ENCODE assay signal across 8 cellular contexts in the genomic region with DNA sequence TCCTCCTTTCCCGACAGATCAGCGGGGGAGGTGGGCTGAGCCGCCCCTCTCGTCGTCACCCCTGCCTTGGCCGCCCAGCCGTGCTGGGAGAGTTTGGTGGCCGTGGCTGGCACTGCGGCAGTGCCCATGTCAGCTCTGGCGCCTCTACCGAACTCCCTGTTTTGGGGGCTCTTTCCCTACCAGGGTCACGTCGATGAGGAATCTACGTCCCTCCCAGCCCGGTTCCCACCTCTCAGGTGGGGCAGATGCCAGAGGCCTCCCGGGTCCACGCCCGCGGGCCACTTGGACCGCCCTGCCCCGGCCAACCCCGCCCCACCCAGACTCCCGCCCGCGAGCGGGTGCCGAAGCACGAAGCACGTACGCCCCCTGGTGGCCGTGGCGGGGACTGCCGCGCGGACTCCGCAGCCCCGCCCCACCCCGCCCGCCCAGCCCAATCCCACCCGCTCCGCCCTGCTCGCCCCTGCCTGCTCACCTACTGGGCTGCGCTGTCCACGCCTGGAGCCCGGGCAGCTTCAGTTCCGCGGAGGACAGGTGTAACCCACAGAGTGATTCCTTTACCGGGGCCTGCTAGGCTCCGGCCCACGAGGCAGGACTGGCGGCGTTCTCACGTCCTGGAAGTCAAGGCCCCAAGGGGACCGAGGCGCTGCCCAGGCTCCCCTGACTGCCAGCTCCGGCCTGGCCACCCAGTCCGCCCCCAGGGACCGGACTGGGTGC.
DNase-seq lines count a peak whose midpoint lies in the region; TF ChIP-seq lines count a peak whose summit lies in the region.

No MANE protein-coding gene starts in this region.

- in situ Hi-C loops in HAP-1 (cut with MboI; ENCODE audit: low sequenced_read_pairs), result loop anchor here (5.0 to 10.0 kb wide), 3 partner anchors 158 to 461 kb away; no protein-coding TSS in a partner anchor

- H3K4me3 ChIP-seq in GM08714 (ENCODE audit: low read length), result peak overlapping the region; percentile 63; the same call in 1 of the 2 replicates
- H3K4me3 ChIP-seq in HAP-1, result peak overlapping the region; percentile 52
- H3K4me3 ChIP-seq in MM.1S (ENCODE audit: low read length), result peak overlapping the region; percentile 87
- H3K4me3 ChIP-seq in adrenal gland, result peak overlapping the region; percentile 17 to 69 (median 54)
- H3K4me3 ChIP-seq in left ventricle myocardium inferior, result peak overlapping the region; percentile 86
- H3K4me3 ChIP-seq in urinary bladder (ENCODE audit: low read depth, low read length), result peak overlapping the region; percentile 39

- no peaks in the 10 kb centered on the region for H3K79me2 ChIP-seq in MM.1S (ENCODE audit: low read length)

- DNase-seq in HAP-1 (ENCODE audit: low spot score in 2 of 2), result peak; percentile 73 to 95
- DNase-seq in MM.1S, result peak; percentile 90
- DNase-seq in SW480 (ENCODE audit: low spot score), result peak; percentile 82
- peak; percentile 85 to 92 (median 90) for DNase-seq in adrenal gland
- peak; percentile 89 for DNase-seq in left ventricle myocardium inferior
- peak; percentile 94 for DNase-seq in progenitor cell of endocrine pancreas (ENCODE audit: low spot score, unreplicated experiment)

- H3K36me3 Mint-ChIP-seq in progenitor cell of endocrine pancreas (ENCODE audit: insufficient read depth), result no peaks in the 10 kb centered on the region

- peaks cover 10% of the 10 kb centered on the region for H3K4me1 Mint-ChIP-seq in progenitor cell of endocrine pancreas (ENCODE audit: low read depth)

- peak overlapping the region; percentile 80 for H3K4me3 Mint-ChIP-seq in progenitor cell of endocrine pancreas (ENCODE audit: low read depth)

- TF ChIP-seq CTCF in MM.1S (IDR thresholded peaks at IDR 0.05; ENCODE audit: low read length), result peak; percentile 48
- peak; percentile 53 to 99 (median 63) for TF ChIP-seq CTCF in adrenal gland (IDR thresholded peaks at IDR 0.05)
- peak; percentile 97 for TF ChIP-seq CTCF in left ventricle myocardium inferior (IDR thresholded peaks at IDR 0.05; ENCODE audit: borderline replicate concordance)
- TF ChIP-seq CTCF in progenitor cell of endocrine pancreas (IDR thresholded peaks at IDR 0.05; ENCODE audit: unreplicated experiment), result peak; percentile 97

- H3K27ac Mint-ChIP-seq in progenitor cell of endocrine pancreas, result peak overlapping the region; percentile 95

- H3K9ac ChIP-seq in MM.1S (ENCODE audit: low read length), result peak overlapping the region; percentile 49; the same call in 1 of the 2 replicates

- no peaks in the 10 kb centered on the region for H3K27me3 Mint-ChIP-seq in progenitor cell of endocrine pancreas

- H3K36me3 ChIP-seq in HAP-1 (replicated peaks) (no peaks in the 10 kb centered on the region), MM.1S (replicated peaks; ENCODE audit: insufficient read depth, low read length) (no peaks in the 10 kb centered on the region), adrenal gland (replicated peaks in 1 of 2) (no peaks in the 10 kb centered on the region), left ventricle myocardium inferior (no peaks in the 10 kb centered on the region), urinary bladder (ENCODE audit: insufficient read depth) (no peaks in the 10 kb centered on the region)

- H3K9me3 ChIP-seq in HAP-1 (no peaks in the 10 kb centered on the region), MM.1S (replicated peaks; ENCODE audit: insufficient read depth, low read length) (no peaks in the 10 kb centered on the region), adrenal gland (replicated peaks in 1 of 3) (no peaks in the 10 kb centered on the region), left ventricle myocardium inferior (replicated peaks) (no peaks in the 10 kb centered on the region)

- no peaks in the 10 kb centered on the region for H4K20me1 ChIP-seq in MM.1S (ENCODE audit: insufficient read depth, low read length)

- H3K9me2 ChIP-seq in MM.1S (replicated peaks; ENCODE audit: insufficient read depth, low read length), result no peaks in the 10 kb centered on the region

- H3K27ac ChIP-seq in MM.1S (ENCODE audit: low read length) (no peak overlapping the region), adrenal gland (peak overlapping the region in 4 of 5 donors; percentile 72 to 89 (median 74)), left ventricle myocardium inferior (replicated peaks) (peak overlapping the region; percentile 38), urinary bladder (ENCODE audit: low read depth) (no peak overlapping the region)

- no peaks in the 10 kb centered on the region for H3K9me3 Mint-ChIP-seq in progenitor cell of endocrine pancreas (ENCODE audit: low read depth)

- peak overlapping the region; percentile 90 for H3K4me2 ChIP-seq in MM.1S (ENCODE audit: low read depth, low read length)

- H2AFZ ChIP-seq in MM.1S (ENCODE audit: low read length), result peak overlapping the region; percentile 91

- H3F3A ChIP-seq in MM.1S (ENCODE audit: insufficient read depth, low read length), result peaks cover 16% of the 10 kb centered on the region

- WGBS in adrenal gland, 4 donors, result 0 to 1% (median 0%) methylated on average over 5 to 58 of the region's 58 CpGs
- WGBS in urinary bladder, result 3% methylated on average over 58 of the region's 58 CpGs

- no peak for TF ChIP-seq POLR2A in adrenal gland (IDR thresholded peaks at IDR 0.05)

- intact Hi-C loops in adrenal gland (cut with DNase I) (loop anchor here (5.0 kb wide), 3 partner anchors 158 to 187 kb away; no protein-coding TSS in a partner anchor), left ventricle myocardium inferior (cut with micrococcal nuclease) (no loop called here)

- H3K4me1 ChIP-seq in HAP-1 (peaks cover 22% of the 10 kb centered on the region), MM.1S (ENCODE audit: low read length) (no peaks in the 10 kb centered on the region), adrenal gland (replicated peaks in 1 of 2) (peaks cover 9 to 33% of the 10 kb centered on the region in 2 donors), left ventricle myocardium inferior (peaks cover 37% of the 10 kb centered on the region), urinary bladder (ENCODE audit: insufficient read depth) (no peaks in the 10 kb centered on the region)

- H3K27me3 ChIP-seq in HAP-1 (ENCODE audit: low read depth) (no peaks in the 10 kb centered on the region), MM.1S (replicated peaks; ENCODE audit: insufficient read depth, low read length) (no peaks in the 10 kb centered on the region), adrenal gland (no peaks in the 10 kb centered on the region), left ventricle myocardium inferior (ENCODE audit: low read depth) (no peaks in the 10 kb centered on the region)

Comparison
In these comparisons a context has a peak if more than half of its experiments do, and no peak if none do; other contexts are left out.
1. H3K27ac ChIP-seq: peak in adrenal gland (4 of 5) and left ventricle myocardium inferior (single experiment); none in MM.1S (single experiment) and urinary bladder (single experiment).
2. Peak in every context shown above with its lines, with median percentiles within 50 percentile points of each other: H3K4me3 ChIP-seq, DNase-seq and CTCF ChIP-seq.